2 cellular contexts compared by ENCODE assay signal in genomic region chr4:20431422-20432014, GRCh38.
TF ChIP-seq lines count a peak whose summit lies in the region.

No MANE protein-coding gene starts in this region.

TF ChIP-seq in SK-N-SH, 30 proteins besides CTCF, POLR2A, EP300 and RAD21 (continued from another document):
- TF ChIP-seq ZBTB33 (IDR thresholded peaks at IDR 0.05; ENCODE audit: borderline replicate concordance, low read depth), result no peak
- TF ChIP-seq FOXM1 (IDR thresholded peaks at IDR 0.05; ENCODE audit: low read depth), result no peak
- no peak for TF ChIP-seq EZH2phosphoT487 (IDR thresholded peaks at IDR 0.05; ENCODE audit: borderline replicate concordance, low read depth)
- TF ChIP-seq MAX (IDR thresholded peaks at IDR 0.05; ENCODE audit: low read depth), result no peak
- TF ChIP-seq USF1 (IDR thresholded peaks at IDR 0.05; ENCODE audit: borderline replicate concordance, low read depth), result no peak
- TF ChIP-seq GATA2 (CRISPR knock-in tag; IDR thresholded peaks at IDR 0.05), result no peak
- TF ChIP-seq MEF2A (IDR thresholded peaks at IDR 0.05; ENCODE audit: borderline replicate concordance, low read depth), result no peak
- TF ChIP-seq NRF1 (IDR thresholded peaks at IDR 0.05; ENCODE audit: low read depth, low read length), result no peak
- TF ChIP-seq PBX3 (IDR thresholded peaks at IDR 0.05), result no peak
- TF ChIP-seq ELF1 (IDR thresholded peaks at IDR 0.05), result no peak

TF ChIP-seq in SK-N-SH treated with all-trans-retinoic acid at 6 μM for 48 hours, 23 proteins besides CTCF, POLR2A, EP300 and RAD21 (continued from another document):
- no peak for TF ChIP-seq CSRNP3 (CRISPR knock-in tag; IDR thresholded peaks at IDR 0.05)
- TF ChIP-seq ESRRG (CRISPR knock-in tag; IDR thresholded peaks at IDR 0.05), result no peak
